16 cellular contexts compared by ENCODE assay signal in genomic region chr3:42711491-42712343, GRCh38. TPM values are rescaled to one million over a fixed set of nuclear protein-coding genes. Genes with fewer than 3 reads are reported as not detected.
DNase-seq lines count a peak whose midpoint lies in the region; ATAC-seq, FAIRE-seq and TF ChIP-seq lines count a peak whose summit lies in the region.
"Had no signal": no experiment of that assay in that cellular context is flagged by ENCODE, and none has a peak within 500 bp of the region (broad histone marks: within the 10 kb centered on the region; RNA-seq: fewer than 3 reads in every experiment).

No MANE protein-coding gene starts in this region.

- no peaks in the 10 kb centered on the region for H3K4me1 ChIP-seq in keratinocyte (ENCODE audit: control insufficient read depth, extremely low read depth, insufficient read depth, low read length)
- H3K4me1 ChIP-seq: adrenal gland, colonic mucosa, esophagus squamous epithelium had no signal

- no peak overlapping the region for H3K27ac ChIP-seq in keratinocyte (ENCODE audit: control insufficient read depth, insufficient read depth, low read length)
- H3K27ac ChIP-seq in substantia nigra (ENCODE audit: low read depth, low read length, poor library complexity, severe bottlenecking), result peak overlapping the region; percentile 33
- H3K27ac ChIP-seq: adrenal gland, colonic mucosa, esophagus squamous epithelium had no signal

- no peak overlapping the region for H3K9ac ChIP-seq in keratinocyte (ENCODE audit: control insufficient read depth, extremely low read depth, insufficient read depth, low read length)

- no peaks in the 10 kb centered on the region for H4K20me1 ChIP-seq in keratinocyte (ENCODE audit: control insufficient read depth, extremely low read depth, insufficient read depth, low read length)

- no peak overlapping the region for H2AFZ ChIP-seq in keratinocyte (ENCODE audit: control insufficient read depth, low read length)

- no peaks in the 10 kb centered on the region for H3K9me1 ChIP-seq in keratinocyte (ENCODE audit: control insufficient read depth, extremely low read depth, insufficient read depth, low read length)

- H3K27me3 Mint-ChIP-seq in immature natural killer cell (ENCODE audit: low read depth in 3 of 3), result peaks cover 0 to 4% (median 2%) of the 10 kb centered on the region in 3 donors

- no peaks in the 10 kb centered on the region for H3K9me3 Mint-ChIP-seq in immature natural killer cell

- H3K79me2 ChIP-seq in keratinocyte (ENCODE audit: control insufficient read depth, insufficient read depth, low read length), result no peaks in the 10 kb centered on the region

- H3K36me3 Mint-ChIP-seq in immature natural killer cell, result no peaks in the 10 kb centered on the region

- no peaks in the 10 kb centered on the region for H3K9me3 ChIP-seq in keratinocyte (ENCODE audit: control insufficient read depth, low read depth, low read length)
- H3K9me3 ChIP-seq: adrenal gland, colonic mucosa, esophagus squamous epithelium had no signal

- no peak overlapping the region for H3K27ac Mint-ChIP-seq in immature natural killer cell

- in situ Hi-C loops in SK-MEL-5 (cut with HindIII; ENCODE audit: low pct_unique_long_range_greater_than_20kb, low sequenced_read_pairs), result no loop called here

- H3K4me3 ChIP-seq in keratinocyte (ENCODE audit: control insufficient read depth in 2 of 3, extremely low read depth in 1 of 3, insufficient read depth in 2 of 3, low read depth in 1 of 3, low read length in 3 of 3), result no peak overlapping the region
- H3K4me3 ChIP-seq: adrenal gland, colonic mucosa, esophagus squamous epithelium had no signal

- FAIRE-seq in keratinocyte (lab: Jason Lieb, UNC), result no peak

- DNase-seq in activated effector memory CD4-positive, alpha-beta T cell treated with anti-CD3 and anti-CD28 coated beads, Interleukin-2, amount 50 U/mL, for 16 hours, result peak; percentile 39
- DNase-seq in activated effector memory CD4-positive, alpha-beta T cell treated with Interleukin-2 at 50 U/mL for 16 hours, result no peak
- DNase-seq in SK-MEL-5 (ENCODE audit: low read depth, low spot score) (peak; percentile 46), keratinocyte (ENCODE audit: low read depth, low spot score) (no peak), substantia nigra (lab: John Stamatoyannopoulos, UW) (no peak), immature natural killer cell (no peak)
- DNase-seq: colonic mucosa, DMS153, esophagus squamous epithelium, Kasumi-1, NCI-H187, NCI-H748 treated with DMSO at 0.1 percent for 48 hours, occipital lobe had no signal

- TF ChIP-seq CTCF in keratinocyte (optimal IDR thresholded peaks at IDR 0.05 in 1 of 3, IDR thresholded peaks at IDR 0.05 in 1 of 3, conservative IDR thresholded peaks at IDR 0.05 in 1 of 3; ENCODE audit: extremely low read depth in 1 of 3, insufficient read depth in 2 of 3, low read length in 3 of 3), result peak in 2 of 3 experiments; percentile 6 to 20

- no peak overlapping the region for H3K4me2 ChIP-seq in keratinocyte (ENCODE audit: control insufficient read depth, extremely low read depth, insufficient read depth, low read depth, low read length)

- H3K4me3 Mint-ChIP-seq in immature natural killer cell, result no peak overlapping the region

- no peaks in the 10 kb centered on the region for H3K27me3 ChIP-seq in keratinocyte (ENCODE audit: control insufficient read depth, extremely low read depth, insufficient read depth, low read length)
- H3K27me3 ChIP-seq: adrenal gland, colonic mucosa, esophagus squamous epithelium had no signal

- H3K36me3 ChIP-seq in keratinocyte (ENCODE audit: control insufficient read depth in 2 of 2, extremely low read depth in 1 of 2, insufficient read depth in 2 of 2, low read length in 2 of 2), result no peaks in the 10 kb centered on the region
- H3K36me3 ChIP-seq: adrenal gland, colonic mucosa, esophagus squamous epithelium had no signal

- ATAC-seq in HG03025 (IDR thresholded peaks at IDR 0.05; ENCODE audit: low FRiP score, unreplicated experiment), result no peak
- ATAC-seq in GM19397 (IDR thresholded peaks at IDR 0.05; ENCODE audit: unreplicated experiment), result no peak

- H3K4me1 Mint-ChIP-seq in immature natural killer cell, result no peaks in the 10 kb centered on the region

- dilution Hi-C loops in keratinocyte (cut with MboI; ENCODE audit: extremely low pct_ligation_motif_present, low sequenced_read_pairs), result no loop called here

RNA-seq across cellular contexts. Expression of gene HHATL, which starts 9.1 kb away (rescaled TPM):
- total RNA-seq in SK-MEL-5 (2014; rRNA removed; shearing (Covaris generic)), result not detected in 2 replicates
- not detected in 2 replicates for polyA plus RNA-seq in SK-MEL-5 (2015; cell fraction: cytosol; rRNA removed)
- not detected in 2 replicates for polyA plus RNA-seq in SK-MEL-5 (2015; cell fraction: nucleus; rRNA removed)
- polyA plus RNA-seq in keratinocyte (not detected in 3 replicates), immature natural killer cell (not detected)
- not detected for polyA plus RNA-seq in keratinocyte (2011; ENCODE audit: low read depth)
- 0.17 TPM in 1 of 2 replicates, not detected in the other for polyA plus RNA-seq in keratinocyte (2011; cell fraction: cytosol; rRNA removed)
- not detected in 2 replicates for polyA plus RNA-seq in keratinocyte (2011; cell fraction: nucleus; rRNA removed)
- not detected in 2 replicates for polyA plus RNA-seq in keratinocyte (2012; ENCODE audit: low replicate concordance)
- not detected in 3 replicates for polyA minus RNA-seq in keratinocyte
- polyA minus RNA-seq in keratinocyte (2011; cell fraction: cytosol; rRNA and poly(A)+ RNA removed), result not detected
- not detected in 2 replicates for polyA minus RNA-seq in keratinocyte (2011; cell fraction: nucleus; rRNA and poly(A)+ RNA removed)
- total RNA-seq: esophagus squamous epithelium, occipital lobe had no signal

RNA-seq across cellular contexts. Expression of gene KLHL40, which starts 26.4 kb away (rescaled TPM):
- not detected in 2 replicates for total RNA-seq in SK-MEL-5 (2014; rRNA removed; shearing (Covaris generic))
- not detected in 2 replicates for polyA plus RNA-seq in SK-MEL-5 (2015; cell fraction: cytosol; rRNA removed)
- not detected in 2 replicates for polyA plus RNA-seq in SK-MEL-5 (2015; cell fraction: nucleus; rRNA removed)
- polyA plus RNA-seq in keratinocyte (not detected in 3 replicates), immature natural killer cell (not detected)
- not detected for polyA plus RNA-seq in keratinocyte (2011; ENCODE audit: low read depth)
- not detected in 2 replicates for polyA plus RNA-seq in keratinocyte (2011; cell fraction: cytosol; rRNA removed)
- not detected in 2 replicates for polyA plus RNA-seq in keratinocyte (2011; cell fraction: nucleus; rRNA removed)
- not detected in 2 replicates for polyA plus RNA-seq in keratinocyte (2012; ENCODE audit: low replicate concordance)
- not detected in 3 replicates for polyA minus RNA-seq in keratinocyte
- not detected for polyA minus RNA-seq in keratinocyte (2011; cell fraction: cytosol; rRNA and poly(A)+ RNA removed)
- not detected in 2 replicates for polyA minus RNA-seq in keratinocyte (2011; cell fraction: nucleus; rRNA and poly(A)+ RNA removed)
- total RNA-seq: colonic mucosa, esophagus squamous epithelium, occipital lobe had no signal

RNA-seq across cellular contexts. Expression of gene ZBTB47, which starts 58.2 kb away (rescaled TPM):
- 2.6 and 2.9 TPM in 2 replicates for total RNA-seq in SK-MEL-5 (2014; rRNA removed; shearing (Covaris generic))
- 3.3 TPM in 2 replicates for polyA plus RNA-seq in SK-MEL-5 (2015; cell fraction: cytosol; rRNA removed)
- 3.2 and 4.3 TPM in 2 replicates for polyA plus RNA-seq in SK-MEL-5 (2015; cell fraction: nucleus; rRNA removed)
- polyA plus RNA-seq in keratinocyte (5.1 to 10.6 TPM (median 8.0 TPM) in 3 replicates), immature natural killer cell (under 1 TPM in 2 of 3 donors, not detected in 1; 0.16 to 0.24 TPM)
- polyA plus RNA-seq in keratinocyte (2011; ENCODE audit: low read depth), result 1.1 TPM
- 6.1 and 10.8 TPM in 2 replicates for polyA plus RNA-seq in keratinocyte (2011; cell fraction: cytosol; rRNA removed)
- 15.9 and 20.9 TPM in 2 replicates for polyA plus RNA-seq in keratinocyte (2011; cell fraction: nucleus; rRNA removed)
- 4.6 and 8.5 TPM in 2 replicates for polyA plus RNA-seq in keratinocyte (2012; ENCODE audit: low replicate concordance)
- polyA minus RNA-seq in keratinocyte, result 9.9 to 20.0 TPM (median 18.4 TPM) in 3 replicates
- 15.2 TPM for polyA minus RNA-seq in keratinocyte (2011; cell fraction: cytosol; rRNA and poly(A)+ RNA removed)
- 13.5 and 13.7 TPM in 2 replicates for polyA minus RNA-seq in keratinocyte (2011; cell fraction: nucleus; rRNA and poly(A)+ RNA removed)

Comparison
In these comparisons a context has a peak if more than half of its experiments do, and no peak if none do; other contexts are left out.
1. DNase-seq: peak in activated effector memory CD4-positive, alpha-beta T cell treated with anti-CD3 and anti-CD28 coated beads, Interleukin-2, amount 50 U/mL, for 16 hours (single experiment) and SK-MEL-5 (single experiment); none in activated effector memory CD4-positive, alpha-beta T cell treated with Interleukin-2 at 50 U/mL for 16 hours (single experiment), keratinocyte (single experiment), substantia nigra (0 of 49) and immature natural killer cell (0 of 3).